ENCODE assay signal across 1 cellular context in genomic region chr1:109389638-109390341, GRCh38.
A peak's percentile ranks its signal among the peaks of the same experiment; 100 is the strongest.
TF ChIP-seq lines count a peak whose summit lies in the region.

No MANE protein-coding gene starts in this region.

TF ChIP-seq in K562, 482 proteins besides CTCF, POLR2A, EP300 and RAD21 (continued from another document and continues in another):
- TF ChIP-seq E2F5 (CRISPR knock-in tag; IDR thresholded peaks at IDR 0.05) (no peak), FOXP4 (CRISPR knock-in tag; IDR thresholded peaks at IDR 0.05; ENCODE audit: borderline replicate concordance) (no peak), MBD1 (CRISPR knock-in tag; IDR thresholded peaks at IDR 0.05) (no peak), MAX (CRISPR knock-in tag; IDR thresholded peaks at IDR 0.05) (no peak; the same call in 1 of the 2 replicates), ZNF444 (CRISPR knock-in tag; IDR thresholded peaks at IDR 0.05) (no peak), MAZ (CRISPR knock-in tag; conservative IDR thresholded peaks at IDR 0.05 in 1 of 2, IDR thresholded peaks at IDR 0.05 in 1 of 2) (peak in 1 of 2 experiments; percentile 71; a peak in 2 of 4 replicates), MNT (conservative IDR thresholded peaks at IDR 0.05) (peak in 1 of 2 experiments; percentile 53; a peak in 1 of 4 replicates), STAT5B (CRISPR knock-in tag; IDR thresholded peaks at IDR 0.05) (no peak), MEF2A (IDR thresholded peaks at IDR 0.05; ENCODE audit: control insufficient read depth, low read depth, low read length) (0 out of 2 replicates have a peak, but pooled peaks have one; percentile 27), ZNF511 (CRISPR knock-in tag; IDR thresholded peaks at IDR 0.05) (no peak), BCL6 (CRISPR knock-in tag; IDR thresholded peaks at IDR 0.05) (no peak), RNF219 (CRISPR knock-in tag; IDR thresholded peaks at IDR 0.05) (no peak), THRA (IDR thresholded peaks at IDR 0.05) (no peak), SIX5 (IDR thresholded peaks at IDR 0.05; ENCODE audit: borderline replicate concordance in 1 of 2, insufficient read depth in 1 of 2, low read depth in 1 of 2, low read length in 2 of 2) (no peak), PML (IDR thresholded peaks at IDR 0.05; ENCODE audit: low read length) (peak; percentile 74), TBL1XR1 (IDR thresholded peaks at IDR 0.05; ENCODE audit: low read length in 2 of 2) (peak in 1 of 2 experiments; percentile 94; a peak in 2 of 4 replicates), RBM14 (IDR thresholded peaks at IDR 0.05; ENCODE audit: borderline replicate concordance, insufficient read depth, low read depth, low read length) (no peak), E2F8 (IDR thresholded peaks at IDR 0.05; ENCODE audit: low read depth, partially characterized antibody) (peak; percentile 71), ZNF24 (IDR thresholded peaks at IDR 0.05) (0 out of 2 replicates have a peak, but pooled peaks have one; percentile 19), BCLAF1 (IDR thresholded peaks at IDR 0.05; ENCODE audit: borderline replicate concordance in 1 of 2, control insufficient read depth in 1 of 2, low read depth in 2 of 2, low read length in 1 of 2) (no peak), SRF (CRISPR knock-in tag; IDR thresholded peaks at IDR 0.05) (peak in 1 of 2 experiments; percentile 65; a peak in 1 of 4 replicates), BHLHE40 (IDR thresholded peaks at IDR 0.05; ENCODE audit: low read length) (no peak), ZNF717 (CRISPR knock-in tag; IDR thresholded peaks at IDR 0.05) (no peak), PRDM10 (IDR thresholded peaks at IDR 0.05; ENCODE audit: partially characterized antibody) (peak; percentile 83), POLR2B (IDR thresholded peaks at IDR 0.05; ENCODE audit: low read depth, partially characterized antibody) (peak; percentile 92), ZNF134 (CRISPR knock-in tag; conservative IDR thresholded peaks at IDR 0.05) (no peak), ATF3 (IDR thresholded peaks at IDR 0.05) (peak; percentile 80; the same call in 1 of the 2 replicates), ATF3 (CRISPR knock-in tag; conservative IDR thresholded peaks at IDR 0.05) (no peak), LARP7 (IDR thresholded peaks at IDR 0.05) (peak; percentile 74; the same call in 1 of the 2 replicates), ZNF165 (CRISPR knock-in tag; IDR thresholded peaks at IDR 0.05; ENCODE audit: borderline replicate concordance) (0 out of 2 replicates have a peak, but pooled peaks have one; percentile 47), ARID1B (IDR thresholded peaks at IDR 0.05) (peak; percentile 96), TAF7 (tag; IDR thresholded peaks at IDR 0.05) (peak; percentile 21; the same call in 1 of the 2 replicates), BRCA1 (IDR thresholded peaks at IDR 0.05) (no peak), BRCA1 (CRISPR knock-in tag; IDR thresholded peaks at IDR 0.05) (no peak), NCOA4 (IDR thresholded peaks at IDR 0.05; ENCODE audit: partially characterized antibody) (no peak), ZNF75A (CRISPR knock-in tag; IDR thresholded peaks at IDR 0.05) (no peak)
